Comparison of ENCODE assay signal across 17 cellular contexts in the genomic region with DNA sequence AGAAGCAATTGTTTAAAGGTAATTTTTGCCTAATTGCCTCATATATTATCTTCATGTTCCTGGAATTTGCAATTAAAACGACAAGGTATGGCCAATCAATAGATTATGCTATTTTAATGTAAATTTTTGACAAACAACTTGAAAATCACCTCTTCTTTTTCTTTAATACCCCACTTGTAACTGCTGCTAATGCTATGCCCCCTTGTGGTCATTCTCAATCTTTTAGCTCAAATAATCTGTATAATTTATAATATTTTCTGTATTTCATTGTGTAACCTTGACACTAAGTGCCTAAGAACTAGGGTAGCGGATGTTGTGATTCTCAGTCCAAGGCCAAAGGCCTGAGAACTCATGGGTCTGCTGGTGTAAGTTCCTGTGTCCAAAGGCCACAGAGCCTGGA.
DNase-seq lines count a peak whose midpoint lies in the region; ATAC-seq and TF ChIP-seq lines count a peak whose summit lies in the region.
"Had no signal": no experiment of that assay in that cellular context is flagged by ENCODE, and none has a peak within 500 bp of the region (broad histone marks: within the 10 kb centered on the region; RNA-seq: fewer than 3 reads in every experiment).

No MANE protein-coding gene starts in this region.

- WGBS in mesendoderm (ENCODE audit: extremely low coverage, insufficient coverage, low lambda C conversion rate): no CpG with 5 or more reads among the region's 2 CpGs

- no peaks in the 10 kb centered on the region for H3K4me1 Mint-ChIP-seq in activated T-cell treated with anti-CD3 and anti-CD28 coated beads, Interleukin-2, amount 50 U/mL, for 24 hours (ENCODE audit: low read depth)
- H3K4me1 Mint-ChIP-seq: immature natural killer cell had no signal

- TF ChIP-seq CTCF in left ventricle myocardium inferior (IDR thresholded peaks at IDR 0.05; ENCODE audit: borderline replicate concordance) (peak; percentile 13), OCI-LY3 (IDR thresholded peaks at IDR 0.05; ENCODE audit: low read depth, low read length) (peak; percentile 40), dorsolateral prefrontal cortex (IDR thresholded peaks at IDR 0.05 in 54 of 56, conservative IDR thresholded peaks at IDR 0.05 in 2 of 56; ENCODE audit: low read depth in 1 of 56, partially characterized antibody in 56 of 56) (peak in 31 of 56 donors; percentile 9 to 44 (median 26))

- H2AFZ ChIP-seq in OCI-LY3 (ENCODE audit: low read depth, low read length): 0 out of 2 replicates have a peak overlapping the region, but pooled peaks have one; percentile 21

- H3K9me3 ChIP-seq in left ventricle myocardium inferior (replicated peaks) (no peaks in the 10 kb centered on the region), OCI-LY3 (ENCODE audit: insufficient read depth, low read length) (no peaks in the 10 kb centered on the region)
- H3K9me3 ChIP-seq: gastrocnemius medialis, mucosa of descending colon, testis had no signal

- H3K79me2 ChIP-seq in OCI-LY3 (ENCODE audit: low read length): no peaks in the 10 kb centered on the region
- no peaks in the 10 kb centered on the region for H3K79me2 ChIP-seq in mesendoderm (ENCODE audit: control insufficient read depth, insufficient read depth, low read length)

- H3K27ac Mint-ChIP-seq in activated T-cell treated with anti-CD3 and anti-CD28 coated beads, Interleukin-2, amount 50 U/mL, for 24 hours: no peak overlapping the region
- H3K27ac Mint-ChIP-seq: immature natural killer cell; T-helper 2 cell treated with Interferon-gamma antibody and Interleukin-4, amounts not matched to agents 5 μg/mL and 100 μg/mL, for 36 hours had no signal

- no peak overlapping the region for H2BK120ac ChIP-seq in mesendoderm (ENCODE audit: low read depth, low read length)

- no peaks in the 10 kb centered on the region for H4K20me1 ChIP-seq in OCI-LY3 (ENCODE audit: insufficient read depth, low read length)

- H3K4me3 ChIP-seq in left ventricle myocardium inferior: no peak overlapping the region
- H3K4me3 ChIP-seq in OCI-LY3 (ENCODE audit: low read length): no peak overlapping the region
- no peak overlapping the region for H3K4me3 ChIP-seq in dorsolateral prefrontal cortex
- no peak overlapping the region for H3K4me3 ChIP-seq in mesendoderm (ENCODE audit: low read length)
- H3K4me3 ChIP-seq: gastrocnemius medialis, mucosa of descending colon, testis had no signal

- H4K5ac ChIP-seq in mesendoderm (ENCODE audit: low read length): no peak overlapping the region

- H3K79me1 ChIP-seq in mesendoderm (ENCODE audit: low read length): no peaks in the 10 kb centered on the region

- no peak overlapping the region for H3K56ac ChIP-seq in mesendoderm (ENCODE audit: low read length)

- H3K36me3 ChIP-seq in left ventricle myocardium inferior (no peaks in the 10 kb centered on the region), OCI-LY3 (replicated peaks; ENCODE audit: low read depth, low read length) (no peaks in the 10 kb centered on the region), mesendoderm (ENCODE audit: control insufficient read depth, insufficient read depth, low read length) (no peaks in the 10 kb centered on the region)
- H3K36me3 ChIP-seq: gastrocnemius medialis had no signal

- no peak overlapping the region for H2BK15ac ChIP-seq in mesendoderm (replicated peaks; ENCODE audit: low read depth)

- no peaks in the 10 kb centered on the region for H3K9me3 Mint-ChIP-seq in activated T-cell treated with anti-CD3 and anti-CD28 coated beads, Interleukin-2, amount 50 U/mL, for 24 hours
- H3K9me3 Mint-ChIP-seq: T-helper 2 cell treated with Interferon-gamma antibody and Interleukin-4, amounts not matched to agents 5 μg/mL and 100 μg/mL, for 36 hours had no signal

- H3K18ac ChIP-seq in mesendoderm (ENCODE audit: low read length): no peak overlapping the region

- H2BK5ac ChIP-seq in mesendoderm (ENCODE audit: low read length): no peak overlapping the region

- H4K8ac ChIP-seq in mesendoderm (ENCODE audit: low read depth, low read length): no peak overlapping the region

- H3K23ac ChIP-seq in mesendoderm (ENCODE audit: low read length): no peak overlapping the region

- H3K4me3 Mint-ChIP-seq in activated T-cell treated with anti-CD3 and anti-CD28 coated beads, Interleukin-2, amount 50 U/mL, for 24 hours: no peak overlapping the region
- H3K4me3 Mint-ChIP-seq: immature natural killer cell; T-helper 2 cell treated with Interferon-gamma antibody and Interleukin-4, amounts not matched to agents 5 μg/mL and 100 μg/mL, for 36 hours had no signal

- H3K27me3 ChIP-seq in left ventricle myocardium inferior (ENCODE audit: low read depth): no peaks in the 10 kb centered on the region
- no peaks in the 10 kb centered on the region for H3K27me3 ChIP-seq in OCI-LY3 (ENCODE audit: low read depth, low read length)
- H3K27me3 ChIP-seq in dorsolateral prefrontal cortex: peaks cover 0 to 24% (median 3%) of the 10 kb centered on the region in 45 donors
- H3K27me3 ChIP-seq in mesendoderm (ENCODE audit: insufficient read depth, low read length, poor library complexity): no peaks in the 10 kb centered on the region
- H3K27me3 ChIP-seq: gastrocnemius medialis, testis had no signal

- H3K4me1 ChIP-seq in left ventricle myocardium inferior (no peaks in the 10 kb centered on the region), OCI-LY3 (ENCODE audit: low read length) (peaks cover 6% of the 10 kb centered on the region; the same call in 1 of the 2 replicates), mesendoderm (ENCODE audit: control insufficient read depth, low read depth, low read length) (no peaks in the 10 kb centered on the region)
- H3K4me1 ChIP-seq: gastrocnemius medialis, testis had no signal

- intact Hi-C loops in left ventricle myocardium inferior (cut with micrococcal nuclease) (no loop called here), cardiac septum (cut with DNase I) (no loop called here), dorsolateral prefrontal cortex (cut with DNase I) (no loop called here)

- no peak overlapping the region for H2AK5ac ChIP-seq in mesendoderm (ENCODE audit: low read length)

- no peak for DNase-seq in left ventricle myocardium inferior
- DNase-seq in cardiac septum (ENCODE audit: low spot score): no peak
- no peak for DNase-seq in dorsolateral prefrontal cortex
- no peak for DNase-seq in amygdala (lab: John Stamatoyannopoulos, UW)
- DNase-seq in activated T-cell treated with anti-CD3 and anti-CD28 coated beads, Interleukin-2, amount 50 U/mL, for 24 hours: no peak
- DNase-seq in mesendoderm: no peak
- DNase-seq: activated CD4-positive, alpha-beta T cell treated with anti-CD3 and anti-CD28 coated beads, Interleukin-2, amount 50 U/mL, for 1 hour; amniotic stem cell; DMS79; gastrocnemius medialis; immature natural killer cell; mucosa of descending colon; NCI-H2171; testis had no signal

- H3K9ac ChIP-seq in OCI-LY3 (ENCODE audit: low read length) (no peak overlapping the region), mesendoderm (ENCODE audit: low read length) (no peak overlapping the region)

- peaks cover 2% of the 10 kb centered on the region for H3K27me3 Mint-ChIP-seq in activated T-cell treated with anti-CD3 and anti-CD28 coated beads, Interleukin-2, amount 50 U/mL, for 24 hours

- no peak for ATAC-seq in GM21825 (IDR thresholded peaks at IDR 0.05; ENCODE audit: unreplicated experiment)
- ATAC-seq: gastrocnemius medialis, mucosa of descending colon had no signal

- H3K4ac ChIP-seq in mesendoderm (ENCODE audit: low read depth, low read length): no peak overlapping the region

- no peak overlapping the region for H3K4me2 ChIP-seq in OCI-LY3 (ENCODE audit: low read length)
- H3K4me2 ChIP-seq in mesendoderm (ENCODE audit: low read length): no peak overlapping the region

- no peaks in the 10 kb centered on the region for H3K36me3 Mint-ChIP-seq in activated T-cell treated with anti-CD3 and anti-CD28 coated beads, Interleukin-2, amount 50 U/mL, for 24 hours (ENCODE audit: low read depth)
- H3K36me3 Mint-ChIP-seq: immature natural killer cell had no signal

- no peak overlapping the region for H3K27ac ChIP-seq in left ventricle myocardium inferior (replicated peaks)
- H3K27ac ChIP-seq in OCI-LY3 (ENCODE audit: low read length): no peak overlapping the region
- H3K27ac ChIP-seq in dorsolateral prefrontal cortex: no peak overlapping the region
- H3K27ac ChIP-seq in mesendoderm (ENCODE audit: low read depth, low read length): no peak overlapping the region
- H3K27ac ChIP-seq: gastrocnemius medialis, testis had no signal
